9 cellular contexts compared by ENCODE assay signal in genomic region chr1:21341022-21341421, GRCh38. TPM values are rescaled to one million over a fixed set of nuclear protein-coding genes. Genes with fewer than 3 reads are reported as not detected.
DNase-seq lines count a peak whose midpoint lies in the region; ATAC-seq and TF ChIP-seq lines count a peak whose summit lies in the region.
"Had no signal": no experiment of that assay in that cellular context is flagged by ENCODE, and none has a peak within 500 bp of the region (broad histone marks: within the 10 kb centered on the region; RNA-seq: fewer than 3 reads in every experiment).

No MANE protein-coding gene starts in this region.

- H3K27ac Mint-ChIP-seq in stimulated activated naive CD8-positive, alpha-beta T cell treated with anti-CD3 and anti-CD28 coated beads, Interleukin-15, Interleukin-2, amounts not matched to agents 100 ng/mL and 50 ng/mL, for 24 hours = peak overlapping the region; percentile 22
- H3K27ac Mint-ChIP-seq in naive thymus-derived CD4-positive, alpha-beta T cell = peak overlapping the region in 8 of 9 donors; percentile 49 to 94 (median 69)

- H3K27me3 ChIP-seq in adipocyte (replicated peaks; ENCODE audit: control insufficient read depth, insufficient read depth, low read length) (no peaks in the 10 kb centered on the region), vagina (no peaks in the 10 kb centered on the region), MG63 (no peaks in the 10 kb centered on the region)
- no peaks in the 10 kb centered on the region for H3K27me3 ChIP-seq in naive thymus-derived CD4-positive, alpha-beta T cell (ENCODE audit: control insufficient read depth in 2 of 2, insufficient read depth in 2 of 2, low read length in 2 of 2)

- H3K4me1 Mint-ChIP-seq in stimulated activated naive CD8-positive, alpha-beta T cell treated with anti-CD3 and anti-CD28 coated beads, Interleukin-15, Interleukin-2, amounts not matched to agents 100 ng/mL and 50 ng/mL, for 24 hours (ENCODE audit: low read depth) = peaks cover 80% of the 10 kb centered on the region
- peaks cover 54 to 79% (median 76%) of the 10 kb centered on the region in 7 donors for H3K4me1 Mint-ChIP-seq in naive thymus-derived CD4-positive, alpha-beta T cell

- POLR2A ChIA-PET in naive thymus-derived CD4-positive, alpha-beta T cell (lab: Charles Lee) = interaction anchor here (0.6 to 5.6 kb wide), 2 partner anchors 48 to 85 kb away, joined by 3 to 83 read pairs; partner anchors contain the start of gene ECE1

- H3K9me3 ChIP-seq in adipocyte (ENCODE audit: control insufficient read depth, low read length) = no peaks in the 10 kb centered on the region
- H3K9me3 ChIP-seq in naive thymus-derived CD4-positive, alpha-beta T cell (ENCODE audit: control insufficient read depth in 2 of 3, low read length in 3 of 3) = no peaks in the 10 kb centered on the region
- H3K9me3 ChIP-seq in vagina = no peaks in the 10 kb centered on the region
- H3K9me3 ChIP-seq in MG63 = no peaks in the 10 kb centered on the region

- intact Hi-C loops in naive thymus-derived CD4-positive, alpha-beta T cell (cut with micrococcal nuclease) = no loop called here
- intact Hi-C loops in vagina (cut with DNase I) = no loop called here

- no peak for ATAC-seq in stimulated activated naive CD8-positive, alpha-beta T cell treated with anti-CD3 and anti-CD28 coated beads, Interleukin-15, Interleukin-2, amounts not matched to agents 100 U/mL and 50 U/mL, for 24 hours
- no peak for ATAC-seq in naive thymus-derived CD4-positive, alpha-beta T cell
- ATAC-seq in HG03565 (IDR thresholded peaks at IDR 0.05; ENCODE audit: unreplicated experiment) = no peak

- H3K36me3 Mint-ChIP-seq in stimulated activated naive CD8-positive, alpha-beta T cell treated with anti-CD3 and anti-CD28 coated beads, Interleukin-15, Interleukin-2, amounts not matched to agents 100 ng/mL and 50 ng/mL, for 24 hours (ENCODE audit: low read depth) = peaks cover 48% of the 10 kb centered on the region
- H3K36me3 Mint-ChIP-seq in naive thymus-derived CD4-positive, alpha-beta T cell = peaks cover 0 to 12% (median 0%) of the 10 kb centered on the region in 5 donors

- H3K4me3 Mint-ChIP-seq in stimulated activated naive CD8-positive, alpha-beta T cell treated with anti-CD3 and anti-CD28 coated beads, Interleukin-15, Interleukin-2, amounts not matched to agents 100 ng/mL and 50 ng/mL, for 24 hours = no peak overlapping the region
- peak overlapping the region in 4 of 10 donors; percentile 29 to 90 (median 60) for H3K4me3 Mint-ChIP-seq in naive thymus-derived CD4-positive, alpha-beta T cell

- H3K9me3 Mint-ChIP-seq in stimulated activated naive CD8-positive, alpha-beta T cell treated with anti-CD3 and anti-CD28 coated beads, Interleukin-15, Interleukin-2, amounts not matched to agents 100 ng/mL and 50 ng/mL, for 24 hours = no peaks in the 10 kb centered on the region
- no peaks in the 10 kb centered on the region for H3K9me3 Mint-ChIP-seq in naive thymus-derived CD4-positive, alpha-beta T cell

- H3K27ac ChIP-seq in naive thymus-derived CD4-positive, alpha-beta T cell (ENCODE audit: low read depth, low read length) = no peak overlapping the region
- H3K27ac ChIP-seq in vagina = peak overlapping the region; percentile 89

- H3K36me3 ChIP-seq in adipocyte (ENCODE audit: control insufficient read depth, insufficient read depth, low read length, severe bottlenecking) (no peaks in the 10 kb centered on the region), vagina (no peaks in the 10 kb centered on the region), MG63 (no peaks in the 10 kb centered on the region)
- H3K36me3 ChIP-seq in naive thymus-derived CD4-positive, alpha-beta T cell (ENCODE audit: control insufficient read depth in 2 of 3, insufficient read depth in 3 of 3, low read length in 3 of 3) = peaks cover 0 to 9% (median 0%) of the 10 kb centered on the region in 3 experiments

- CTCF ChIA-PET in naive thymus-derived CD4-positive, alpha-beta T cell (lab: Charles Lee) = no interaction called here

- no peaks in the 10 kb centered on the region for H3K27me3 Mint-ChIP-seq in stimulated activated naive CD8-positive, alpha-beta T cell treated with anti-CD3 and anti-CD28 coated beads, Interleukin-15, Interleukin-2, amounts not matched to agents 100 ng/mL and 50 ng/mL, for 24 hours
- H3K27me3 Mint-ChIP-seq in naive thymus-derived CD4-positive, alpha-beta T cell = no peaks in the 10 kb centered on the region

- H3K9ac ChIP-seq in adipocyte (ENCODE audit: low read length) = peak overlapping the region; percentile 90

- DNase-seq in stimulated activated naive CD8-positive, alpha-beta T cell treated with anti-CD3 and anti-CD28 coated beads, Interleukin-15, Interleukin-2, amounts not matched to agents 100 U/mL and 50 U/mL, for 24 hours = no peak
- DNase-seq in adipocyte (ENCODE audit: low read depth) = no peak
- DNase-seq in naive thymus-derived CD4-positive, alpha-beta T cell = no peak
- peak in 1 of 2 donors; percentile 86 for DNase-seq in vagina (ENCODE audit: extremely low spot score in 2 of 2)
- no peak for DNase-seq in MG63
- no peak for DNase-seq in NK-92 treated with Interleukin-12 subunit alpha and Interleukin-12 subunit beta, amount 100 ng/mL, for 24 hours (lab: John Stamatoyannopoulos, UW)
- DNase-seq: activated CD4-positive, alpha-beta T cell treated with anti-CD3 and anti-CD28 coated beads for 1 hour had no signal

- TF ChIP-seq CTCF in vagina (IDR thresholded peaks at IDR 0.05) = no peak

- no peak for TF ChIP-seq POLR2A in vagina (IDR thresholded peaks at IDR 0.05)

- H3K4me3 ChIP-seq in adipocyte (ENCODE audit: low read length) (no peak overlapping the region), vagina (no peak overlapping the region), MG63 (no peak overlapping the region)
- H3K4me3 ChIP-seq in naive thymus-derived CD4-positive, alpha-beta T cell (ENCODE audit: low read length) = no peak overlapping the region

- H3K4me1 ChIP-seq in adipocyte (ENCODE audit: control insufficient read depth, insufficient read depth, low read length) (peaks cover 78% of the 10 kb centered on the region), vagina (peaks cover 87% of the 10 kb centered on the region)
- peaks cover 30 to 72% of the 10 kb centered on the region in 2 donors for H3K4me1 ChIP-seq in naive thymus-derived CD4-positive, alpha-beta T cell (ENCODE audit: control insufficient read depth in 2 of 2, insufficient read depth in 2 of 2, low read length in 2 of 2)

RNA-seq across cellular contexts. Expression of gene ECE1, which starts 50.8 kb away (rescaled TPM):
- total RNA-seq in naive thymus-derived CD4-positive, alpha-beta T cell = 10 to 100 TPM; 63.3 to 97.4 (median 72.2) TPM
- 10 to 100 TPM; 21.3 to 50.4 TPM for polyA plus RNA-seq in naive thymus-derived CD4-positive, alpha-beta T cell
- total RNA-seq in vagina = 93.8 TPM
- 10.5 and 11.4 TPM in 2 replicates for total RNA-seq in MG63 (2014; rRNA removed; shearing (Covaris generic); ENCODE audit: low replicate concordance)
